ENCODE assay signal across 26 cellular contexts in genomic region chr4:5611656-5612187, GRCh38.
DNase-seq lines count a peak whose midpoint lies in the region; ATAC-seq, FAIRE-seq and TF ChIP-seq lines count a peak whose summit lies in the region.
"Had no signal": no experiment of that assay in that cellular context is flagged by ENCODE, and none has a peak within 500 bp of the region (broad histone marks: within the 10 kb centered on the region; RNA-seq: fewer than 3 reads in every experiment).

No MANE protein-coding gene starts in this region.

- H3K4me3 ChIP-seq in HUES48 (ENCODE audit: low read depth, low read length), result no peak overlapping the region
- no peak overlapping the region for H3K4me3 ChIP-seq in K562
- H3K4me3 ChIP-seq in body of pancreas, result no peak overlapping the region
- H3K4me3 ChIP-seq: HAP-1, sigmoid colon, tibial nerve had no signal

- no peak for TF ChIP-seq RAD21 in K562 (CRISPR knock-in tag; conservative IDR thresholded peaks at IDR 0.05 in 1 of 2, IDR thresholded peaks at IDR 0.05 in 1 of 2)

- TF ChIP-seq CTCF in K562 (IDR thresholded peaks at IDR 0.05 in 2 of 3, conservative IDR thresholded peaks at IDR 0.05 in 1 of 3; ENCODE audit: insufficient read depth in 2 of 3, low read depth in 1 of 3, low read length in 3 of 3) (no peak), body of pancreas (IDR thresholded peaks at IDR 0.05) (no peak)

- intact Hi-C loops in K562 (cut with micrococcal nuclease), result no loop called here
- intact Hi-C loops in body of pancreas (cut with DNase I), result no loop called here

- H3K27me3 ChIP-seq in HUES48 (ENCODE audit: control insufficient read depth, insufficient read depth, low read length) (no peaks in the 10 kb centered on the region), K562 (ENCODE audit: control insufficient read depth in 2 of 2, insufficient read depth in 2 of 2, low read length in 2 of 2) (peaks cover 0 to 7% of the 10 kb centered on the region in 2 experiments; a peak in 3 of 5 replicates), body of pancreas (no peaks in the 10 kb centered on the region)
- H3K27me3 ChIP-seq: sigmoid colon, tibial nerve had no signal

- TF ChIP-seq POLR2A in K562 (conservative IDR thresholded peaks at IDR 0.05) (no peak), GM12892 (IDR thresholded peaks at IDR 0.05; ENCODE audit: low read depth, low read length) (no peak), body of pancreas (IDR thresholded peaks at IDR 0.05) (no peak)

- BruUV-seq in K562 (replicated peaks; lab: Mats Ljungman, UMichigan), result no TSS peak

- 2% methylated on average over 5 of the region's 5 CpGs for WGBS in K562 (ENCODE audit: insufficient coverage, low coverage, missing lambda C conversion rate)
- 68 to 73% methylated on average over 5 of the region's 5 CpGs for WGBS in body of pancreas, 2 donors

- no peaks in the 10 kb centered on the region for H3K79me2 ChIP-seq in K562 (ENCODE audit: control insufficient read depth, insufficient read depth, low read length)

- ATAC-seq in K562 (no peak), body of pancreas (no peak), HG03135 (IDR thresholded peaks at IDR 0.05; ENCODE audit: unreplicated experiment) (no peak)
- ATAC-seq: left ventricle myocardium superior had no signal

- no peak for FAIRE-seq in K562 (lab: Jason Lieb, UNC)
- FAIRE-seq in GM12892 (lab: Jason Lieb, UNC), result no peak

- in situ Hi-C loops in K562 (cut with MboI), result no loop called here

- TF ChIP-seq EP300 in K562 (IDR thresholded peaks at IDR 0.05; ENCODE audit: low read length), result no peak

- H3K9me3 ChIP-seq in HUES48 (ENCODE audit: control insufficient read depth, insufficient read depth, low read length) (no peaks in the 10 kb centered on the region), K562 (replicated peaks; ENCODE audit: control insufficient read depth, insufficient read depth, low read depth, low read length) (no peaks in the 10 kb centered on the region), body of pancreas (no peaks in the 10 kb centered on the region)
- H3K9me3 ChIP-seq: HAP-1, sigmoid colon, tibial nerve had no signal

- no peak overlapping the region for H3K4me2 ChIP-seq in K562 (ENCODE audit: insufficient read depth, low read length)

- no peaks in the 10 kb centered on the region for H4K20me1 ChIP-seq in K562 (replicated peaks; ENCODE audit: control insufficient read depth, insufficient read depth, low read length)

- DNase-seq in K562 (ENCODE audit: extremely low read depth in 1 of 4, low spot score in 3 of 4), result no peak
- DNase-seq in iPS-NIHi7 (ENCODE audit: extremely low spot score), result peak; percentile 33
- DNase-seq in Ammon's horn (ENCODE audit: low spot score), result no peak
- DNase-seq in GM12892 (ENCODE audit: insufficient read length), result no peak
- no peak for DNase-seq in body of pancreas
- DNase-seq: activated CD4-positive, alpha-beta T cell treated with anti-CD3 and anti-CD28 coated beads, Interleukin-2, amount 50 U/mL, for 48 hours; activated naive CD4-positive, alpha-beta T cell treated with anti-CD3 and anti-CD28 coated beads, Interleukin-2, amount 50 U/mL, for 16 hours; amniotic stem cell; C1 segment of cervical spinal cord; DMS53; islet precursor cell; left ventricle myocardium superior; naive B cell; NCI-H1092 treated with DMSO at 0.1 percent for 48 hours; NCI-H187 treated with DMSO at 0.1 percent for 48 hours; NCI-H2171; NCI-H510A treated with DMSO at 0.1 percent for 48 hours; nucleus accumbens; sigmoid colon; stimulated activated CD4-positive, alpha-beta T cell treated with anti-CD3 and anti-CD28 coated beads, Interleukin-12 subunit alpha, Interleukin-12 subunit beta, amount 100 ng/mL, for 4 hours; stimulated activated CD4-positive, alpha-beta T cell treated with anti-CD3 and anti-CD28 coated beads, Interleukin-4, amount 100 ng/mL, for 24 hours; T-helper 1 cell had no signal

- peak overlapping the region; percentile 14 for H3K27ac ChIP-seq in HUES48 (ENCODE audit: low read depth, low read length)
- H3K27ac ChIP-seq in K562 (ENCODE audit: extremely low read depth, low read depth, low read length), result no peak overlapping the region
- H3K27ac ChIP-seq in body of pancreas, result no peak overlapping the region
- H3K27ac ChIP-seq: sigmoid colon, tibial nerve had no signal

- H3K4me1 ChIP-seq in HUES48 (ENCODE audit: control insufficient read depth, insufficient read depth, low read length) (0 out of 2 replicates have a peak, but pooled peaks cover 11% of the 10 kb centered on the region), K562 (replicated peaks in 1 of 2; ENCODE audit: control insufficient read depth in 2 of 2, insufficient read depth in 2 of 2, low read length in 2 of 2) (no peaks in the 10 kb centered on the region), body of pancreas (no peaks in the 10 kb centered on the region)
- H3K4me1 ChIP-seq: sigmoid colon, tibial nerve had no signal

- POLR2A ChIA-PET in K562 (lab: Yijun Ruan, JAX), result no interaction called here

- CTCF ChIA-PET in K562 (lab: Yijun Ruan, JAX; ENCODE audit: low intra/inter-chr PET ratio), result no interaction called here

- H2AFZ ChIP-seq in K562 (ENCODE audit: low read depth, low read length), result no peak overlapping the region

- no peaks in the 10 kb centered on the region for H3K9me1 ChIP-seq in K562 (ENCODE audit: control insufficient read depth, insufficient read depth, low read length)

- H3K36me3 ChIP-seq in HUES48 (ENCODE audit: control insufficient read depth, insufficient read depth, low read length) (peaks cover 22% of the 10 kb centered on the region), K562 (ENCODE audit: control insufficient read depth, insufficient read depth, low read length) (no peaks in the 10 kb centered on the region), body of pancreas (replicated peaks in 1 of 2; ENCODE audit: insufficient read depth in 1 of 2, low read depth in 2 of 2) (no peaks in the 10 kb centered on the region)
- H3K36me3 ChIP-seq: HAP-1 had no signal

- H3K9ac ChIP-seq in HUES48 (ENCODE audit: low read depth, low read length) (no peak overlapping the region), K562 (ENCODE audit: insufficient read depth in 1 of 2, low read depth in 2 of 2, low read length in 2 of 2) (no peak overlapping the region)

TF ChIP-seq in K562, 482 proteins besides CTCF, POLR2A, EP300 and RAD21:
- TF ChIP-seq TFE3 (CRISPR knock-in tag; IDR thresholded peaks at IDR 0.05) (peak; percentile 76), FOXM1 (IDR thresholded peaks at IDR 0.05; ENCODE audit: low read depth) (no peak), FOXM1 (CRISPR knock-in tag; IDR thresholded peaks at IDR 0.05; ENCODE audit: low read depth) (no peak), USF2 (CRISPR knock-in tag; IDR thresholded peaks at IDR 0.05) (0 out of 2 replicates have a peak, but pooled peaks have one; percentile 40), NR2C2 (CRISPR knock-in tag; IDR thresholded peaks at IDR 0.05) (no peak), NR2C2 (tag; IDR thresholded peaks at IDR 0.05) (no peak), HMGN3 (IDR thresholded peaks at IDR 0.05; ENCODE audit: borderline replicate concordance, extremely low read depth, insufficient read length, low read depth, low read length) (no peak), IRF1 (CRISPR knock-in tag; IDR thresholded peaks at IDR 0.05; ENCODE audit: borderline replicate concordance) (no peak), SREBF1 (IDR thresholded peaks at IDR 0.05; ENCODE audit: borderline replicate concordance, low read depth, low read length) (no peak)
